Comparison of ENCODE assay signal across 8 cellular contexts in the genomic region with DNA sequence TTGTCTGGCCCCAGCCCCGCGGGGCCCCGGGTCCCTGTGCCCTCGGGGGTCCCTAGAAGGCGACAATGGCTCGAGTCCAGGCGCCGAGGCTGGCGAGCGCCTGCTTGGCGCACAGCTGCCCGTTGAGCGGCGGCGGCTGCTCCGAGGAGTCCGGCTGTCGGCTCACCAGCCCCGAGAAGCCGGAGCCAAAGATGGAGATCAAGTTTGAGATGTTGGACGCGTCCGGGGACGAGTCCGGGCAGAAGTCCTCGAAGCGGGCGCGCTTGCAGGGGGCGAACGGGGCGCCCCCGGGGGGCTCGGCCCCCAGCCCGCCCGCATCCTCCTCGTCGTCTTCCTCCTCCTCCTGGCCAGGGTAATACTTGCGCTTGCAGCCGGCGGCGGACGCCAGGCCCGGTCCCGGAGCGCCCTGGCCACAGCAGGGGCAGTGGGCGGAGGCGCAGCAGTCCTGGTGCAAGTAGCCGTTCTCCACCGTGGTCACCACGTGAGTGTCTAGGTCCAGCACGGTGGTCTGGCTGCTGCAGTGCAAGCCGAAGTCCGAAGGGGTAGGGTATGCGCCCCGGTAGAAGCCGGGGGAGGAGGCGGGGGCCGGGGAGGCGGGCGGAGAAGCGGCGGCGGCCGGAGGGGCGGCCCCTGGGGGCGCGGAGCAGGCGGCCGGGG. TPM values are rescaled to one million over a fixed set of nuclear protein-coding genes. Genes with fewer than 3 reads are reported as not detected.
A peak's percentile ranks its signal among the peaks of the same experiment; 100 is the strongest.
DNase-seq lines count a peak whose midpoint lies in the region; ATAC-seq and TF ChIP-seq lines count a peak whose summit lies in the region.

No MANE protein-coding gene starts in this region.

- TF ChIP-seq POLR2A in heart left ventricle (IDR thresholded peaks at IDR 0.05): no peak

- ATAC-seq in heart left ventricle (no peak), HG03139 (IDR thresholded peaks at IDR 0.05; ENCODE audit: unreplicated experiment) (no peak)

- peak in 1 of 12 donors; percentile 15 for TF ChIP-seq CTCF in heart left ventricle (IDR thresholded peaks at IDR 0.05)

- H3K27ac Mint-ChIP-seq in IgD-negative memory B cell: no peak overlapping the region
- H3K27ac Mint-ChIP-seq in activated T-helper 2 cell treated with anti-CD3 and anti-CD28 coated beads, Interferon-gamma antibody, Interleukin-2, Interleukin-4, amounts not matched to agents 10 μg/mL and 5 μg/mL and 100 μg/mL, durations not matched to agents 14 hours and 24 hours and 36 hours: peak overlapping the region; percentile 46

- DNase-seq in DMS114 treated with DMSO at 0.1 percent for 48 hours (lab: John Stamatoyannopoulos, UW; ENCODE audit: unreplicated experiment) (peak; percentile 27), heart left ventricle (peak; percentile 35 to 77 (median 48)), NCI-H1694 (lab: John Stamatoyannopoulos, UW) (no peak), NCI-H1436 (lab: John Stamatoyannopoulos, UW) (no peak)
- peak; percentile 39 for DNase-seq in activated T-helper 2 cell treated with anti-CD3 and anti-CD28 coated beads, Interferon-gamma antibody, Interleukin-2, Interleukin-4, amounts not matched to agents 10 μg/mL and 5 μg/mL and 100 μg/mL, durations not matched to agents 14 hours and 24 hours and 36 hours (ENCODE audit: low spot score)

- peak overlapping the region; percentile 25 for H3K9ac ChIP-seq in rectal smooth muscle tissue (ENCODE audit: low read length)

- intact Hi-C loops in activated T-helper 2 cell treated with anti-CD3 and anti-CD28 coated beads, Interferon-gamma antibody, Interleukin-2, Interleukin-4, amounts not matched to agents 10 μg/mL and 5 μg/mL and 100 μg/mL, durations not matched to agents 14 hours and 24 hours and 36 hours (cut with micrococcal nuclease): loop anchor here (1.0 to 5.0 kb wide), 5 partner anchors 38 to 312 kb away; no protein-coding TSS in a partner anchor
- intact Hi-C loops in heart left ventricle (cut with DNase I): loop anchor here (5.0 to 10.0 kb wide), 14 partner anchors 35 to 438 kb away; no protein-coding TSS in a partner anchor

- H3K4me1 ChIP-seq in heart left ventricle (peaks cover 3 to 46% (median 27%) of the 10 kb centered on the region in 12 donors), rectal smooth muscle tissue (ENCODE audit: control insufficient read depth, insufficient read depth, low read length) (peaks cover 3% of the 10 kb centered on the region)

- H3K27me3 ChIP-seq in heart left ventricle: no peaks in the 10 kb centered on the region
- H3K27me3 ChIP-seq in rectal smooth muscle tissue (ENCODE audit: control insufficient read depth, insufficient read depth, low read length): peaks cover 1% of the 10 kb centered on the region

- WGBS in heart left ventricle, 4 donors: 0 to 1% (median 1%) methylated on average over 20 to 70 of the region's 70 CpGs

- no peaks in the 10 kb centered on the region for H3K36me3 ChIP-seq in heart left ventricle
- H3K36me3 ChIP-seq in rectal smooth muscle tissue (ENCODE audit: control insufficient read depth, insufficient read depth, low read length): no peaks in the 10 kb centered on the region

- peaks cover 14% of the 10 kb centered on the region for H3K27me3 Mint-ChIP-seq in IgD-negative memory B cell
- H3K27me3 Mint-ChIP-seq in activated T-helper 2 cell treated with anti-CD3 and anti-CD28 coated beads, Interferon-gamma antibody, Interleukin-2, Interleukin-4, amounts not matched to agents 10 μg/mL and 5 μg/mL and 100 μg/mL, durations not matched to agents 14 hours and 24 hours and 36 hours (ENCODE audit: low read depth): peaks cover 7% of the 10 kb centered on the region

- peak overlapping the region; percentile 77 to 99 (median 94) for H3K4me3 ChIP-seq in heart left ventricle
- H3K4me3 ChIP-seq in rectal smooth muscle tissue (ENCODE audit: low read length): peak overlapping the region; percentile 77

- peak overlapping the region; percentile 81 to 100 (median 99) for H3K27ac ChIP-seq in heart left ventricle
- peak overlapping the region; percentile 99 for H3K27ac ChIP-seq in rectal smooth muscle tissue (ENCODE audit: low read depth, low read length)

- no peaks in the 10 kb centered on the region for H3K36me3 Mint-ChIP-seq in IgD-negative memory B cell
- no peaks in the 10 kb centered on the region for H3K36me3 Mint-ChIP-seq in activated T-helper 2 cell treated with anti-CD3 and anti-CD28 coated beads, Interferon-gamma antibody, Interleukin-2, Interleukin-4, amounts not matched to agents 10 μg/mL and 5 μg/mL and 100 μg/mL, durations not matched to agents 14 hours and 24 hours and 36 hours (ENCODE audit: low read depth)

- no peaks in the 10 kb centered on the region for H3K9me3 ChIP-seq in heart left ventricle

- H3K4me1 Mint-ChIP-seq in IgD-negative memory B cell: peaks cover 3 to 7% (median 5%) of the 10 kb centered on the region in 3 donors
- H3K4me1 Mint-ChIP-seq in activated T-helper 2 cell treated with anti-CD3 and anti-CD28 coated beads, Interferon-gamma antibody, Interleukin-2, Interleukin-4, amounts not matched to agents 10 μg/mL and 5 μg/mL and 100 μg/mL, durations not matched to agents 14 hours and 24 hours and 36 hours (ENCODE audit: low read depth): peaks cover 12% of the 10 kb centered on the region

- H3K4me3 Mint-ChIP-seq in IgD-negative memory B cell: peak overlapping the region; percentile 85 to 100 (median 90)
- H3K4me3 Mint-ChIP-seq in activated T-helper 2 cell treated with anti-CD3 and anti-CD28 coated beads, Interferon-gamma antibody, Interleukin-2, Interleukin-4, amounts not matched to agents 10 μg/mL and 5 μg/mL and 100 μg/mL, durations not matched to agents 14 hours and 24 hours and 36 hours (ENCODE audit: low read depth): peak overlapping the region; percentile 81

- H3K9me3 Mint-ChIP-seq in IgD-negative memory B cell: no peaks in the 10 kb centered on the region
- no peaks in the 10 kb centered on the region for H3K9me3 Mint-ChIP-seq in activated T-helper 2 cell treated with anti-CD3 and anti-CD28 coated beads, Interferon-gamma antibody, Interleukin-2, Interleukin-4, amounts not matched to agents 10 μg/mL and 5 μg/mL and 100 μg/mL, durations not matched to agents 14 hours and 24 hours and 36 hours

RNA-seq across cellular contexts. Expression of a gene that starts 1.1 kb away (rescaled TPM):
- polyA plus RNA-seq in IgD-negative memory B cell: not detected
- total RNA-seq in activated T-helper 2 cell treated with anti-CD3 and anti-CD28 coated beads, Interferon-gamma antibody, Interleukin-2, Interleukin-4, amounts not matched to agents 10 μg/mL and 5 μg/mL and 100 μg/mL, durations not matched to agents 14 hours and 24 hours and 36 hours: 8.6 and 9.3 TPM in 2 replicates
- total RNA-seq in heart left ventricle: 10 to 100 TPM in 3 of 9 donors, 1 to 10 TPM in 6; 4.1 to 18.4 (median 5.5) TPM
- polyA plus RNA-seq in heart left ventricle: 1 to 10 TPM; 2.8 to 7.3 TPM

Comparison
In these comparisons a context has a peak if more than half of its experiments do, and no peak if none do; other contexts are left out.
1. DNase-seq: peak in DMS114 treated with DMSO at 0.1 percent for 48 hours (single experiment), activated T-helper 2 cell treated with anti-CD3 and anti-CD28 coated beads, Interferon-gamma antibody, Interleukin-2, Interleukin-4, amounts not matched to agents 10 μg/mL and 5 μg/mL and 100 μg/mL, durations not matched to agents 14 hours and 24 hours and 36 hours (single experiment) and heart left ventricle (5 of 5); none in NCI-H1694 (single experiment) and NCI-H1436 (single experiment).